ENCODE assay signal across 8 cellular contexts in the genomic region with DNA sequence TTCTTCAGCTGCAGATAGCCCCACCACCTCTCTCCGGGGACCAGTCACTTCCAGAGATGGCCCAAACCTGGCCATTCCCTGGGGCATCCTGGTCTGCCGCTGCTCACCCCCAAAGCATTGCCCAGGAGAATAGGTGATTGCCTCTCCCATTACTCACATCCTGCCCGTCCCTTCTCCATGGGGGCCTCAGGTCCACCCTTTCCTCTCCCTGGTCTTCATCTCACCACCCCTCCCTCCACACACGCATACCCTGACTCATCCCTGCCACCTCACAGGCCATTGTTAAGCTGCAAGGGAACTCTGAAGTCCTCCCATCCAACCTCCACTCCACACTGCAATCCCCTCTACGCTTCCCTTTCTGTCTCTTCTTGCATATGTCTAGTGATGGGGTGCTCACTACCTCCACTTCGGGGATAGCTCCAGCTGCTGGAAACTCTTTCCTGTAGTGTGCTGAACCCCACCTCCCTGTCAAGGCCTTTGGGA. TPM values are rescaled to one million over a fixed set of nuclear protein-coding genes. Genes with fewer than 3 reads are reported as not detected.
DNase-seq lines count a peak whose midpoint lies in the region; ATAC-seq, FAIRE-seq and TF ChIP-seq lines count a peak whose summit lies in the region.

A gene with protein sequence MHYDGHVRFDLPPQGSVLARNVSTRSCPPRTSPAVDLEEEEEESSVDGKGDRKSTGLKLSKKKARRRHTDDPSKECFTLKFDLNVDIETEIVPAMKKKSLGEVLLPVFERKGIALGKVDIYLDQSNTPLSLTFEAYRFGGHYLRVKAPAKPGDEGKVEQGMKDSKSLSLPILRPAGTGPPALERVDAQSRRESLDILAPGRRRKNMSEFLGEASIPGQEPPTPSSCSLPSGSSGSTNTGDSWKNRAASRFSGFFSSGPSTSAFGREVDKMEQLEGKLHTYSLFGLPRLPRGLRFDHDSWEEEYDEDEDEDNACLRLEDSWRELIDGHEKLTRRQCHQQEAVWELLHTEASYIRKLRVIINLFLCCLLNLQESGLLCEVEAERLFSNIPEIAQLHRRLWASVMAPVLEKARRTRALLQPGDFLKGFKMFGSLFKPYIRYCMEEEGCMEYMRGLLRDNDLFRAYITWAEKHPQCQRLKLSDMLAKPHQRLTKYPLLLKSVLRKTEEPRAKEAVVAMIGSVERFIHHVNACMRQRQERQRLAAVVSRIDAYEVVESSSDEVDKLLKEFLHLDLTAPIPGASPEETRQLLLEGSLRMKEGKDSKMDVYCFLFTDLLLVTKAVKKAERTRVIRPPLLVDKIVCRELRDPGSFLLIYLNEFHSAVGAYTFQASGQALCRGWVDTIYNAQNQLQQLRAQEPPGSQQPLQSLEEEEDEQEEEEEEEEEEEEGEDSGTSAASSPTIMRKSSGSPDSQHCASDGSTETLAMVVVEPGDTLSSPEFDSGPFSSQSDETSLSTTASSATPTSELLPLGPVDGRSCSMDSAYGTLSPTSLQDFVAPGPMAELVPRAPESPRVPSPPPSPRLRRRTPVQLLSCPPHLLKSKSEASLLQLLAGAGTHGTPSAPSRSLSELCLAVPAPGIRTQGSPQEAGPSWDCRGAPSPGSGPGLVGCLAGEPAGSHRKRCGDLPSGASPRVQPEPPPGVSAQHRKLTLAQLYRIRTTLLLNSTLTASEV (minus strand): TSS at position 188 of the 483 bp plus-strand sequence. CDS start 14,096 bp downstream, outside the sequence.

- no peak for TF ChIP-seq EP300 in HepG2 (IDR thresholded peaks at IDR 0.05; ENCODE audit: low read depth in 2 of 2, low read length in 2 of 2)
- no peak for TF ChIP-seq EP300 in HepG2 (CRISPR knock-in tag; IDR thresholded peaks at IDR 0.05; ENCODE audit: borderline replicate concordance)

- peaks cover 27% of the 10 kb centered on the region for H3K27me3 Mint-ChIP-seq in central memory CD8-positive, alpha-beta T cell

- peak within 1 kb of the TSS; percentile 76 for H3K9ac ChIP-seq in HepG2 (ENCODE audit: insufficient read depth, low read depth, low read length)

- H3K4me3 ChIP-seq in HepG2 (replicated peaks in 1 of 3; ENCODE audit: insufficient read depth in 1 of 3, low read depth in 2 of 3, low read length in 3 of 3) (peak within 1 kb of the TSS; percentile 88 to 99 (median 89)), thoracic aorta (peak within 1 kb of the TSS; percentile 84)

- H3K36me3 ChIP-seq in HepG2 (replicated peaks in 1 of 2; ENCODE audit: control insufficient read depth in 1 of 2, insufficient read depth in 2 of 2, low read length in 2 of 2) = no peaks in the 10 kb centered on the region
- H3K36me3 ChIP-seq in thoracic aorta = no peaks in the 10 kb centered on the region

- CTCF ChIA-PET in HepG2 (lab: Yijun Ruan, JAX; ENCODE audit: low intra/inter-chr PET ratio, low total read pairs) = no interaction called here

- ATAC-seq in central memory CD8-positive, alpha-beta T cell (replicated peaks; ENCODE audit: extremely low read depth, poor library complexity, severe bottlenecking) = no peak
- ATAC-seq in HepG2 (peak; percentile 4; the same call in 2 of the 3 replicates), thoracic aorta (ENCODE audit: insufficient number of reproducible peaks, low FRiP score, low read depth) (no peak), HG03439 (IDR thresholded peaks at IDR 0.05; ENCODE audit: unreplicated experiment) (no peak)

- H2AFZ ChIP-seq in HepG2 (ENCODE audit: low read length) = no peak within 1 kb of the TSS

- no peaks in the 10 kb centered on the region for H3K36me3 Mint-ChIP-seq in central memory CD8-positive, alpha-beta T cell (ENCODE audit: insufficient read depth)

- H3K4me1 Mint-ChIP-seq in central memory CD8-positive, alpha-beta T cell = peaks cover 22% of the 10 kb centered on the region

- no peaks in the 10 kb centered on the region for H3K9me3 Mint-ChIP-seq in central memory CD8-positive, alpha-beta T cell

- H3K9me3 ChIP-seq in HepG2 (ENCODE audit: low read length) (no peaks in the 10 kb centered on the region), thoracic aorta (no peaks in the 10 kb centered on the region)

- intact Hi-C loops in HepG2 (cut with micrococcal nuclease; ENCODE audit: unreplicated experiment) = no loop called here

- H3K79me2 ChIP-seq in HepG2 (ENCODE audit: insufficient read depth, low read length) = no peaks in the 10 kb centered on the region

- BruUV-seq in HepG2 (replicated peaks; lab: Mats Ljungman, UMichigan) = no TSS peak

- in situ Hi-C loops in HepG2 (cut with HindIII; ENCODE audit: extremely low pct_ligation_motif_present, low pct_unique_long_range_greater_than_20kb) = loop anchor here (25.0 kb wide), 1 partner anchor 721 kb away; no protein-coding TSS in a partner anchor

- peak; percentile 72 for DNase-seq in LoVo (ENCODE audit: low spot score)
- DNase-seq in central memory CD8-positive, alpha-beta T cell (ENCODE audit: low spot score in 2 of 2) = no peak
- peak; percentile 59 for DNase-seq in HepG2 (ENCODE audit: low spot score)
- DNase-seq in thoracic aorta (ENCODE audit: low spot score) = no peak
- DNase-seq in activated gamma-delta T cell treated with Interleukin-2 at 50 U/mL for 16 hours = no peak
- no peak for DNase-seq in C1 segment of cervical spinal cord (lab: John Stamatoyannopoulos, UW)

- no peaks in the 10 kb centered on the region for H4K20me1 ChIP-seq in HepG2 (ENCODE audit: insufficient read depth, low read length)

- 13% methylated on average over 6 of the region's 6 CpGs for WGBS in HepG2 (ENCODE audit: low lambda C conversion rate)

- H3K4me3 Mint-ChIP-seq in central memory CD8-positive, alpha-beta T cell = peak within 1 kb of the TSS; percentile 51

- POLR2A ChIA-PET in HepG2 (lab: Yijun Ruan, JAX) = interaction anchor here (1.0 to 2.9 kb wide), 5 partner anchors 8 to 155 kb away, joined by 3 to 13 read pairs (median 5); a partner anchor contains a TSS

- no peak for TF ChIP-seq RAD21 in HepG2 (CRISPR knock-in tag; IDR thresholded peaks at IDR 0.05)

- H3K27ac Mint-ChIP-seq in central memory CD8-positive, alpha-beta T cell (ENCODE audit: low read depth) = no peak within 1 kb of the TSS

- peak within 1 kb of the TSS; percentile 97 for H3K4me2 ChIP-seq in HepG2 (ENCODE audit: low read depth, low read length)

- TF ChIP-seq CTCF in C4-2B (conservative IDR thresholded peaks at IDR 0.05) = no peak
- TF ChIP-seq CTCF in HepG2 (CRISPR knock-in tag; IDR thresholded peaks at IDR 0.05) = no peak
- TF ChIP-seq CTCF in thoracic aorta (IDR thresholded peaks at IDR 0.05) = no peak

- peak; percentile 43 for FAIRE-seq in HepG2 (lab: Jason Lieb, UNC)

- H3K4me1 ChIP-seq in HepG2 (ENCODE audit: insufficient read depth, low read length) = peaks cover 47% of the 10 kb centered on the region
- peaks cover 8 to 36% of the 10 kb centered on the region in 2 donors for H3K4me1 ChIP-seq in thoracic aorta (ENCODE audit: control insufficient read depth in 1 of 2, low read depth in 2 of 2)

- H3K27ac ChIP-seq in C4-2B = peak within 1 kb of the TSS; percentile 88
- peak within 1 kb of the TSS; percentile 59 for H3K27ac ChIP-seq in HepG2 (ENCODE audit: extremely low read length, insufficient read depth, low read length)
- peak within 1 kb of the TSS in 1 of 2 donors; percentile 6 for H3K27ac ChIP-seq in thoracic aorta

- no peak for TF ChIP-seq POLR2A in HepG2 (IDR thresholded peaks at IDR 0.05; ENCODE audit: insufficient read depth in 1 of 2, low read depth in 2 of 2, low read length in 2 of 2)

- H3K27me3 ChIP-seq in HepG2 (ENCODE audit: control insufficient read depth in 1 of 2, insufficient read depth in 2 of 2, low read length in 2 of 2) = no peaks in the 10 kb centered on the region; a peak in 1 of 5 replicates
- H3K27me3 ChIP-seq in thoracic aorta (replicated peaks; ENCODE audit: insufficient read depth) = no peaks in the 10 kb centered on the region

TF ChIP-seq in HepG2, 621 proteins besides CTCF, POLR2A, EP300 and RAD21 (continues in another document):
- TF ChIP-seq KDM1A (CRISPR knock-in tag; IDR thresholded peaks at IDR 0.05) (0 out of 2 replicates have a peak, but pooled peaks have one; percentile 21), FOSL2 (CRISPR knock-in tag; IDR thresholded peaks at IDR 0.05) (peak; percentile 76), TCF7L2 (IDR thresholded peaks at IDR 0.05; ENCODE audit: low read depth, low read length) (no peak)
- TF ChIP-seq, protein P1, sequence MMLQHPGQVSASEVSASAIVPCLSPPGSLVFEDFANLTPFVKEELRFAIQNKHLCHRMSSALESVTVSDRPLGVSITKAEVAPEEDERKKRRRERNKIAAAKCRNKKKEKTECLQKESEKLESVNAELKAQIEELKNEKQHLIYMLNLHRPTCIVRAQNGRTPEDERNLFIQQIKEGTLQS (CRISPR knock-in tag; IDR thresholded peaks at IDR 0.05) = 0 out of 2 replicates have a peak, but pooled peaks have one; percentile 15

RNA-seq across cellular contexts. Expression of the gene that starts here (rescaled TPM):
- total RNA-seq in HepG2 (2016; rRNA removed; fragmentation: Illumina TruSeq; extraction: Trizol) (1.9 and 3.5 TPM in 2 replicates), thoracic aorta (10 to 100 TPM; 23.4 to 32.9 TPM)
- 0.51 and 0.62 TPM in 2 replicates for total RNA-seq in HepG2 (2016; cell fraction: cytosol; rRNA removed; fragmentation: Illumina TruSeq; extraction: Trizol; ENCODE audit: low read depth)
- 1.4 and 3.4 TPM in 2 replicates for total RNA-seq in HepG2 (2016; cell fraction: insoluble cytoplasmic fraction; rRNA removed; fragmentation: Illumina TruSeq; extraction: Trizol)
- total RNA-seq in HepG2 (2016; cell fraction: membrane; rRNA removed; fragmentation: Illumina TruSeq; extraction: Trizol) = 0.99 and 1.2 TPM in 2 replicates
- 3.3 and 4.4 TPM in 2 replicates for total RNA-seq in HepG2 (2016; cell fraction: nucleus; rRNA removed; fragmentation: Illumina TruSeq; extraction: Trizol)
- polyA plus RNA-seq in HepG2 (2011; rRNA removed) = 1.9 and 2.6 TPM in 2 replicates
- polyA plus RNA-seq in HepG2 (2011; cell fraction: cytosol; rRNA removed) = 1.1 and 1.7 TPM in 2 replicates
- polyA plus RNA-seq in HepG2 (2011; cell fraction: nucleus; rRNA removed) = 17.2 and 22.8 TPM in 2 replicates
- polyA plus RNA-seq in HepG2 (2012) = 1.4 and 1.5 TPM in 2 replicates
- polyA plus RNA-seq in HepG2 (2016; cell fraction: cytosol; fragmentation: Illumina TruSeq; extraction: Trizol; ENCODE audit: low read depth) = 0.23 and 0.25 TPM in 2 replicates
- 1.9 and 2.0 TPM in 2 replicates for polyA plus RNA-seq in HepG2 (2016; cell fraction: insoluble cytoplasmic fraction; fragmentation: Illumina TruSeq; extraction: Trizol; ENCODE audit: low read depth)
- 0.45 and 0.71 TPM in 2 replicates for polyA plus RNA-seq in HepG2 (2016; cell fraction: membrane; fragmentation: Illumina TruSeq; extraction: Trizol; ENCODE audit: low read depth)
- polyA plus RNA-seq in HepG2 (2016; cell fraction: nucleus; fragmentation: Illumina TruSeq; extraction: Trizol; ENCODE audit: insufficient read depth, low read depth) = 9.3 and 11.3 TPM in 2 replicates
- polyA minus RNA-seq in HepG2 (2011; rRNA and poly(A)+ RNA removed; ENCODE audit: low replicate concordance) = 1.9 and 3.8 TPM in 2 replicates
- polyA minus RNA-seq in HepG2 (2011; cell fraction: cytosol; rRNA and poly(A)+ RNA removed) = 1.4 TPM in 2 replicates
- polyA minus RNA-seq in HepG2 (2011; cell fraction: nucleus; rRNA and poly(A)+ RNA removed) = 2.6 and 3.0 TPM in 2 replicates

Comparison
In these comparisons a context has a peak if more than half of its experiments do, and no peak if none do; other contexts are left out.
1. DNase-seq: peak in LoVo (single experiment) and HepG2 (single experiment); none in central memory CD8-positive, alpha-beta T cell (0 of 2), thoracic aorta (single experiment), activated gamma-delta T cell treated with Interleukin-2 at 50 U/mL for 16 hours (single experiment) and C1 segment of cervical spinal cord (0 of 14).